ENCODE assay signal across 10 cellular contexts in genomic region chr1:21913763-21914162, GRCh38. TPM values are rescaled to one million over a fixed set of nuclear protein-coding genes. Genes with fewer than 3 reads are reported as not detected.
DNase-seq lines count a peak whose midpoint lies in the region; ATAC-seq and TF ChIP-seq lines count a peak whose summit lies in the region.
"Had no signal": no experiment of that assay in that cellular context is flagged by ENCODE, and none has a peak within 500 bp of the region (broad histone marks: within the 10 kb centered on the region; RNA-seq: fewer than 3 reads in every experiment).

No MANE protein-coding gene starts in this region.

- H3K4me1 Mint-ChIP-seq in activated CD4-positive, alpha-beta T cell treated with anti-CD3 and anti-CD28 coated beads for 36 hours, result peaks cover 24% of the 10 kb centered on the region
- peaks cover 25% of the 10 kb centered on the region for H3K4me1 Mint-ChIP-seq in activated naive CD8-positive, alpha-beta T cell treated with anti-CD3 and anti-CD28 coated beads for 36 hours

- CTCF ChIA-PET in activated CD4-positive, alpha-beta T cell treated with anti-CD3 and anti-CD28 coated beads for 36 hours (lab: Charles Lee), result interaction anchor here (0.5 to 0.7 kb wide), 2 partner anchors 18 to 679 kb away, joined by 3 read pairs; no protein-coding TSS in a partner anchor

- H3K4me1 ChIP-seq in lower lobe of right lung, result peaks cover 71% of the 10 kb centered on the region
- peaks cover 78 to 100% (median 93%) of the 10 kb centered on the region in 4 donors for H3K4me1 ChIP-seq in stomach
- H3K4me1 ChIP-seq in foreskin keratinocyte, result no peaks in the 10 kb centered on the region

- no peaks in the 10 kb centered on the region for H3K9me3 Mint-ChIP-seq in activated CD4-positive, alpha-beta T cell treated with anti-CD3 and anti-CD28 coated beads for 36 hours (ENCODE audit: low read depth)
- no peaks in the 10 kb centered on the region for H3K9me3 Mint-ChIP-seq in activated naive CD8-positive, alpha-beta T cell treated with anti-CD3 and anti-CD28 coated beads for 36 hours

- H3K9me3 ChIP-seq in lower lobe of right lung (no peaks in the 10 kb centered on the region), stomach (no peaks in the 10 kb centered on the region)
- H3K9me3 ChIP-seq: neutrophil had no signal

- no peaks in the 10 kb centered on the region for H3K27me3 Mint-ChIP-seq in activated CD4-positive, alpha-beta T cell treated with anti-CD3 and anti-CD28 coated beads for 36 hours
- no peaks in the 10 kb centered on the region for H3K27me3 Mint-ChIP-seq in activated naive CD8-positive, alpha-beta T cell treated with anti-CD3 and anti-CD28 coated beads for 36 hours

- intact Hi-C loops in activated CD4-positive, alpha-beta T cell treated with anti-CD3 and anti-CD28 coated beads for 36 hours (cut with DNase I, micrococcal nuclease), result no loop called here
- intact Hi-C loops in lower lobe of right lung (cut with DNase I) (no loop called here), stomach (cut with DNase I; ENCODE audit: low total_unique reads) (no loop called here)

- TF ChIP-seq CTCF in lower lobe of right lung (IDR thresholded peaks at IDR 0.05), result no peak
- TF ChIP-seq CTCF in stomach (IDR thresholded peaks at IDR 0.05), result no peak
- no peak for TF ChIP-seq CTCF in foreskin keratinocyte (conservative IDR thresholded peaks at IDR 0.05)

- no peak overlapping the region for H3K4me3 Mint-ChIP-seq in activated CD4-positive, alpha-beta T cell treated with anti-CD3 and anti-CD28 coated beads for 36 hours
- no peak overlapping the region for H3K4me3 Mint-ChIP-seq in activated naive CD8-positive, alpha-beta T cell treated with anti-CD3 and anti-CD28 coated beads for 36 hours

- H3K27ac ChIP-seq in lower lobe of right lung (peak overlapping the region; percentile 74), stomach (peak overlapping the region; percentile 78 to 97 (median 92)), foreskin keratinocyte (no peak overlapping the region)
- H3K27ac ChIP-seq: neutrophil had no signal

- H3K36me3 Mint-ChIP-seq in activated CD4-positive, alpha-beta T cell treated with anti-CD3 and anti-CD28 coated beads for 36 hours (ENCODE audit: low read depth), result no peaks in the 10 kb centered on the region
- H3K36me3 Mint-ChIP-seq in activated naive CD8-positive, alpha-beta T cell treated with anti-CD3 and anti-CD28 coated beads for 36 hours, result no peaks in the 10 kb centered on the region

- peak overlapping the region; percentile 55 for H3K27ac Mint-ChIP-seq in activated CD4-positive, alpha-beta T cell treated with anti-CD3 and anti-CD28 coated beads for 36 hours
- peak overlapping the region; percentile 73 for H3K27ac Mint-ChIP-seq in activated naive CD8-positive, alpha-beta T cell treated with anti-CD3 and anti-CD28 coated beads for 36 hours

- 32 to 65% (median 58%) methylated on average over 5 of the region's 5 CpGs for WGBS in stomach, 5 donors

- H3K36me3 ChIP-seq in lower lobe of right lung (no peaks in the 10 kb centered on the region), stomach (peaks cover 0 to 8% (median 0%) of the 10 kb centered on the region in 4 donors)
- H3K36me3 ChIP-seq: neutrophil had no signal

- POLR2A ChIA-PET in activated CD4-positive, alpha-beta T cell treated with anti-CD3 and anti-CD28 coated beads for 36 hours (lab: Charles Lee), result interaction anchor here (0.5 kb wide), 1 partner anchor 568 kb away, joined by 3 read pairs; no protein-coding TSS in a partner anchor

- H3K4me3 ChIP-seq in lower lobe of right lung (no peak overlapping the region), stomach (no peak overlapping the region)

- ATAC-seq in activated CD4-positive, alpha-beta T cell treated with anti-CD3 and anti-CD28 coated beads for 36 hours, result peak; percentile 70
- ATAC-seq in lower lobe of right lung (no peak), foreskin keratinocyte (no peak), GM21381 (IDR thresholded peaks at IDR 0.05; ENCODE audit: unreplicated experiment) (no peak)

- H3K27me3 ChIP-seq in lower lobe of right lung (ENCODE audit: low read depth) (no peaks in the 10 kb centered on the region), stomach (no peaks in the 10 kb centered on the region), foreskin keratinocyte (no peaks in the 10 kb centered on the region)
- H3K27me3 ChIP-seq: neutrophil had no signal

- DNase-seq in activated CD4-positive, alpha-beta T cell treated with anti-CD3 and anti-CD28 coated beads for 36 hours, result peak; percentile 54
- DNase-seq in activated CD4-positive, alpha-beta T cell treated with anti-CD3 and anti-CD28 coated beads, Interleukin-2, amount 50 U/mL, for 1 hour, result no peak
- peak; percentile 39 for DNase-seq in activated naive CD8-positive, alpha-beta T cell treated with anti-CD3 and anti-CD28 coated beads for 36 hours
- DNase-seq in lower lobe of right lung, result no peak
- no peak for DNase-seq in stomach
- DNase-seq in NOMO-1 (lab: John Stamatoyannopoulos, UW; ENCODE audit: unreplicated experiment in 2 of 2), result no peak
- no peak for DNase-seq in foreskin keratinocyte
- DNase-seq: KG1 had no signal

- no peak for TF ChIP-seq EP300 in stomach (IDR thresholded peaks at IDR 0.05)

- no peak for TF ChIP-seq POLR2A in stomach (IDR thresholded peaks at IDR 0.05)

RNA-seq across cellular contexts. Expression of gene HSPG2, which starts 23.3 kb away (rescaled TPM):
- 10 to 100 TPM; 19.6 to 20.6 TPM for total RNA-seq in activated CD4-positive, alpha-beta T cell treated with anti-CD3 and anti-CD28 coated beads for 36 hours
- 10 to 100 TPM; 11.0 to 11.6 TPM for total RNA-seq in activated naive CD8-positive, alpha-beta T cell treated with anti-CD3 and anti-CD28 coated beads for 36 hours
- total RNA-seq in lower lobe of right lung, result 216 TPM
- 100 to 1,000 TPM in 4 of 5 donors, 10 to 100 TPM in 1; 88.7 to 504 (median 186) TPM for total RNA-seq in stomach
- 10 to 100 TPM; 21.7 to 98.5 (median 62.1) TPM for polyA plus RNA-seq in stomach
- 44.6 and 57.5 TPM in 2 replicates for total RNA-seq in foreskin keratinocyte
- 36.2 and 44.7 TPM in 2 replicates for polyA plus RNA-seq in foreskin keratinocyte

Comparison
In these comparisons a context has a peak if more than half of its experiments do, and no peak if none do; other contexts are left out.
1. DNase-seq: peak in activated CD4-positive, alpha-beta T cell treated with anti-CD3 and anti-CD28 coated beads for 36 hours (single experiment) and activated naive CD8-positive, alpha-beta T cell treated with anti-CD3 and anti-CD28 coated beads for 36 hours (single experiment); none in activated CD4-positive, alpha-beta T cell treated with anti-CD3 and anti-CD28 coated beads, Interleukin-2, amount 50 U/mL, for 1 hour (single experiment), lower lobe of right lung (single experiment), stomach (single experiment), NOMO-1 (0 of 2) and foreskin keratinocyte (0 of 2).